8 cellular contexts compared by ENCODE assay signal in the genomic region with DNA sequence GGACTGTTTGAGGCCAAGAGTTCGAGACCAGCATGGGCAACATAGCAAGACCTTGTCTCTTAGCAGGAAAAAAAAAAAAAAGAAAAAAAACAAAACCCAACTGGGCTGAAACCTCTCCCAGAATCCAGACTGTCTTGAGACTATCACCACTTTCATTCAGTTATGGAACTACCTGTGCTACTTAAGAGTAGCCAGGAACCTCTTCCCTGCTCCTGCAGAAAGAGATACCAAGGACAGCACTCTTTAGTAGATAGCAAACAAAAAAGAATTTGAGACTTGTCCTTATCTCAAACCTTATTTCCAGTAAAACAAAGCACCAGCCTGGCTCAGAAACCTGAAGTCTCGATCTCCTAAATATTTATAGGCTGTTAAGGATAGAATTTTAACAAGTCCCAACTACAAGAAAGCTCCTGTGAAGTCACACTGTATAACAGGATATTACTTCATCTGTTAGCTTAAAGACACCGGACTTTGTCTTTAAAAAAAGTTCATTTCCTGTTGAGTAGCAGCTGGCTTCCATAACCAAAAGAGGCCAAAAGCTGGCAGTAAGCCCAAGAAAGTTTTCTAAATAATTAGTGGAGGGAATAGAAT. TPM values are rescaled to one million over a fixed set of nuclear protein-coding genes. Genes with fewer than 3 reads are reported as not detected.
A peak's percentile ranks its signal among the peaks of the same experiment; 100 is the strongest.
DNase-seq lines count a peak whose midpoint lies in the region; ATAC-seq lines count a peak whose summit lies in the region.

No MANE protein-coding gene starts in this region.

- no peaks in the 10 kb centered on the region for H3K9me3 Mint-ChIP-seq in activated CD4-positive, alpha-beta T cell treated with anti-CD3 and anti-CD28 coated beads for 36 hours (ENCODE audit: low read depth)

- CTCF ChIA-PET in activated CD4-positive, alpha-beta T cell treated with anti-CD3 and anti-CD28 coated beads for 36 hours (lab: Charles Lee) = interaction anchor here (0.6 to 1.3 kb wide), 3 partner anchors 26 to 415 kb away, joined by 3 read pairs; no protein-coding TSS in a partner anchor

- H3K36me3 Mint-ChIP-seq in activated CD4-positive, alpha-beta T cell treated with anti-CD3 and anti-CD28 coated beads for 36 hours (ENCODE audit: low read depth) = peaks cover 41% of the 10 kb centered on the region

- peaks cover 26% of the 10 kb centered on the region for H3K4me1 ChIP-seq in stomach smooth muscle (ENCODE audit: control insufficient read depth, insufficient read depth, low read length)

- no peaks in the 10 kb centered on the region for H3K9me3 ChIP-seq in stomach smooth muscle (ENCODE audit: control insufficient read depth in 2 of 2, low read length in 2 of 2)

- H3K27me3 ChIP-seq in stomach smooth muscle (ENCODE audit: control insufficient read depth in 1 of 2, insufficient read depth in 2 of 2, low read length in 2 of 2) = no peaks in the 10 kb centered on the region

- no peak for DNase-seq in activated CD4-positive, alpha-beta T cell treated with anti-CD3 and anti-CD28 coated beads for 36 hours
- DNase-seq in activated CD4-positive, alpha-beta T cell treated with anti-CD3 and anti-CD28 coated beads for 1 hour = no peak
- DNase-seq in RPMI8226 (peak; percentile 85), fibroblast of gingiva (ENCODE audit: low read depth) (peak; percentile 58), iPS-NIHi7 (ENCODE audit: extremely low spot score) (no peak), DMS114 treated with DMSO at 0.1 percent for 48 hours (lab: John Stamatoyannopoulos, UW; ENCODE audit: unreplicated experiment) (no peak)

- H3K36me3 ChIP-seq in stomach smooth muscle (ENCODE audit: control insufficient read depth in 2 of 2, insufficient read depth in 2 of 2, low read length in 2 of 2) = peaks cover 3 to 4% of the 10 kb centered on the region in 2 donors

- POLR2A ChIA-PET in activated CD4-positive, alpha-beta T cell treated with anti-CD3 and anti-CD28 coated beads for 36 hours (lab: Charles Lee) = interaction anchor here (1.7 kb wide), 1 partner anchor 15 kb away, joined by 10 read pairs; no protein-coding TSS in a partner anchor

- ATAC-seq in activated CD4-positive, alpha-beta T cell treated with anti-CD3 and anti-CD28 coated beads for 36 hours = no peak
- no peak for ATAC-seq in HG03095 (IDR thresholded peaks at IDR 0.05; ENCODE audit: unreplicated experiment)

- H3K27me3 Mint-ChIP-seq in activated CD4-positive, alpha-beta T cell treated with anti-CD3 and anti-CD28 coated beads for 36 hours = no peaks in the 10 kb centered on the region

- peak overlapping the region; percentile 69 for H3K27ac Mint-ChIP-seq in activated CD4-positive, alpha-beta T cell treated with anti-CD3 and anti-CD28 coated beads for 36 hours

- peak overlapping the region; percentile 89 for H3K27ac ChIP-seq in stomach smooth muscle (ENCODE audit: low read length)

- intact Hi-C loops in activated CD4-positive, alpha-beta T cell treated with anti-CD3 and anti-CD28 coated beads for 36 hours (cut with DNase I, micrococcal nuclease) = loop anchor here in 1 of 2 experiments (1.0 kb wide), 1 partner anchor 16 kb away; no protein-coding TSS in a partner anchor

- H3K4me3 Mint-ChIP-seq in activated CD4-positive, alpha-beta T cell treated with anti-CD3 and anti-CD28 coated beads for 36 hours = no peak overlapping the region

- H3K4me3 ChIP-seq in stomach smooth muscle (ENCODE audit: low read length in 2 of 2) = peak overlapping the region in 1 of 2 donors; percentile 30

- peaks cover 77% of the 10 kb centered on the region for H3K4me1 Mint-ChIP-seq in activated CD4-positive, alpha-beta T cell treated with anti-CD3 and anti-CD28 coated beads for 36 hours

- H3K9ac ChIP-seq in stomach smooth muscle (ENCODE audit: low read length in 2 of 2) = peak overlapping the region; percentile 52 to 82

RNA-seq across cellular contexts. Expression of gene CDR2, which starts 5.1 kb away (rescaled TPM):
- total RNA-seq in activated CD4-positive, alpha-beta T cell treated with anti-CD3 and anti-CD28 coated beads for 36 hours = 10 to 100 TPM; 29.5 to 33.7 TPM

Comparison
In these comparisons a context has a peak if more than half of its experiments do, and no peak if none do; other contexts are left out.
1. DNase-seq: peak in RPMI8226 (single experiment) and fibroblast of gingiva (single experiment); none in activated CD4-positive, alpha-beta T cell treated with anti-CD3 and anti-CD28 coated beads for 36 hours (single experiment), activated CD4-positive, alpha-beta T cell treated with anti-CD3 and anti-CD28 coated beads for 1 hour (single experiment), iPS-NIHi7 (single experiment) and DMS114 treated with DMSO at 0.1 percent for 48 hours (single experiment).